Comparison of ENCODE assay signal across 8 cellular contexts in the genomic region with DNA sequence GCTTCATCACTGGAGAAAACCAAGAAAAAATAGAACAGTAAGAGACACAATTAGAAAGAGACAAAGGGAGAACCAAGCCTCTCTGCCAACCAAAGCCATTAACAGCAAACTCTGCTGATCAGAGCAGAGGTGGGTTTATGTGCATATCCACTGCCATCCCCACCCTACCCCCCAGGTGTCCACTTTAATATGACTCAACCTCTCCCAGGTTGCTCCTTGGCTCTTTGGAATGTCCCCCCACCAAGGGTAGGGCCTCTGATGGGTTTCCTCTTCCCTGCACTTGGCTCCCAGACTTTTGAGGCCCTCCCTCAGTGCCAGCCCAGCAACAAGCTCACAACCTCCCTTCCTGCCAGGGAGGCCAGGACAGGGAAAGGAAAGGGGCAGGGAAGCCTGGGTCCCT.
"Had no signal": no experiment of that assay in that cellular context is flagged by ENCODE, and none has a peak within 500 bp of the region (broad histone marks: within the 10 kb centered on the region; RNA-seq: fewer than 3 reads in every experiment).

No MANE protein-coding gene starts in this region.

- H3K27ac ChIP-seq: GM23248 had no signal

- H3K4me3 ChIP-seq: GM23248, GM23338, HAP-1 had no signal

- DNase-seq: GM23248, GOT3, H7, H9, HCEC 1CT, HFFc6 had no signal

- H3K36me3 ChIP-seq: HAP-1 had no signal

- H3K9me3 ChIP-seq: HAP-1 had no signal

- H3K4me1 ChIP-seq: HAP-1 had no signal
